Comparison of ENCODE assay signal across 1 cellular context in the genomic region with DNA sequence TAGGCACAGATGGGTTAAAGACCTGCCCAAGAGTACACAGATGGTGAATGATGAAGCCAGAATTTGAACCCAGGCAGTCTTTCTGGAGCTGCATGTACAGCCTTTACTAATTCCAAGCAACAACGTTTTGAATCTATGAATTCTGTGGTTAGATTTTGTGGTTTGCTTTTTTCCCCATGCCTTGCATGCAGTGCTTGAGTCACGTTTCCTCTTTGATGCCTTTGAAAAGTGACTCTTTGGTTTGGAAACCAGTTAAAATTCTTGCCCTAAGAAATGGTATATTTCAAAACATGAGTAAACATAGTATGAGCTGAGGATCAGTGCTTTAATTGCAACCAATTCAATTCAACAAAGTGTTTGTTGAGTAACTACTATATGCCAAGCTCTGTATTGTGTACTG.
TF ChIP-seq lines count a peak whose summit lies in the region.

No MANE protein-coding gene starts in this region.

TF ChIP-seq in H1, 55 proteins besides CTCF, POLR2A, EP300 and RAD21 (continued from another document):
- TF ChIP-seq, protein P1, sequence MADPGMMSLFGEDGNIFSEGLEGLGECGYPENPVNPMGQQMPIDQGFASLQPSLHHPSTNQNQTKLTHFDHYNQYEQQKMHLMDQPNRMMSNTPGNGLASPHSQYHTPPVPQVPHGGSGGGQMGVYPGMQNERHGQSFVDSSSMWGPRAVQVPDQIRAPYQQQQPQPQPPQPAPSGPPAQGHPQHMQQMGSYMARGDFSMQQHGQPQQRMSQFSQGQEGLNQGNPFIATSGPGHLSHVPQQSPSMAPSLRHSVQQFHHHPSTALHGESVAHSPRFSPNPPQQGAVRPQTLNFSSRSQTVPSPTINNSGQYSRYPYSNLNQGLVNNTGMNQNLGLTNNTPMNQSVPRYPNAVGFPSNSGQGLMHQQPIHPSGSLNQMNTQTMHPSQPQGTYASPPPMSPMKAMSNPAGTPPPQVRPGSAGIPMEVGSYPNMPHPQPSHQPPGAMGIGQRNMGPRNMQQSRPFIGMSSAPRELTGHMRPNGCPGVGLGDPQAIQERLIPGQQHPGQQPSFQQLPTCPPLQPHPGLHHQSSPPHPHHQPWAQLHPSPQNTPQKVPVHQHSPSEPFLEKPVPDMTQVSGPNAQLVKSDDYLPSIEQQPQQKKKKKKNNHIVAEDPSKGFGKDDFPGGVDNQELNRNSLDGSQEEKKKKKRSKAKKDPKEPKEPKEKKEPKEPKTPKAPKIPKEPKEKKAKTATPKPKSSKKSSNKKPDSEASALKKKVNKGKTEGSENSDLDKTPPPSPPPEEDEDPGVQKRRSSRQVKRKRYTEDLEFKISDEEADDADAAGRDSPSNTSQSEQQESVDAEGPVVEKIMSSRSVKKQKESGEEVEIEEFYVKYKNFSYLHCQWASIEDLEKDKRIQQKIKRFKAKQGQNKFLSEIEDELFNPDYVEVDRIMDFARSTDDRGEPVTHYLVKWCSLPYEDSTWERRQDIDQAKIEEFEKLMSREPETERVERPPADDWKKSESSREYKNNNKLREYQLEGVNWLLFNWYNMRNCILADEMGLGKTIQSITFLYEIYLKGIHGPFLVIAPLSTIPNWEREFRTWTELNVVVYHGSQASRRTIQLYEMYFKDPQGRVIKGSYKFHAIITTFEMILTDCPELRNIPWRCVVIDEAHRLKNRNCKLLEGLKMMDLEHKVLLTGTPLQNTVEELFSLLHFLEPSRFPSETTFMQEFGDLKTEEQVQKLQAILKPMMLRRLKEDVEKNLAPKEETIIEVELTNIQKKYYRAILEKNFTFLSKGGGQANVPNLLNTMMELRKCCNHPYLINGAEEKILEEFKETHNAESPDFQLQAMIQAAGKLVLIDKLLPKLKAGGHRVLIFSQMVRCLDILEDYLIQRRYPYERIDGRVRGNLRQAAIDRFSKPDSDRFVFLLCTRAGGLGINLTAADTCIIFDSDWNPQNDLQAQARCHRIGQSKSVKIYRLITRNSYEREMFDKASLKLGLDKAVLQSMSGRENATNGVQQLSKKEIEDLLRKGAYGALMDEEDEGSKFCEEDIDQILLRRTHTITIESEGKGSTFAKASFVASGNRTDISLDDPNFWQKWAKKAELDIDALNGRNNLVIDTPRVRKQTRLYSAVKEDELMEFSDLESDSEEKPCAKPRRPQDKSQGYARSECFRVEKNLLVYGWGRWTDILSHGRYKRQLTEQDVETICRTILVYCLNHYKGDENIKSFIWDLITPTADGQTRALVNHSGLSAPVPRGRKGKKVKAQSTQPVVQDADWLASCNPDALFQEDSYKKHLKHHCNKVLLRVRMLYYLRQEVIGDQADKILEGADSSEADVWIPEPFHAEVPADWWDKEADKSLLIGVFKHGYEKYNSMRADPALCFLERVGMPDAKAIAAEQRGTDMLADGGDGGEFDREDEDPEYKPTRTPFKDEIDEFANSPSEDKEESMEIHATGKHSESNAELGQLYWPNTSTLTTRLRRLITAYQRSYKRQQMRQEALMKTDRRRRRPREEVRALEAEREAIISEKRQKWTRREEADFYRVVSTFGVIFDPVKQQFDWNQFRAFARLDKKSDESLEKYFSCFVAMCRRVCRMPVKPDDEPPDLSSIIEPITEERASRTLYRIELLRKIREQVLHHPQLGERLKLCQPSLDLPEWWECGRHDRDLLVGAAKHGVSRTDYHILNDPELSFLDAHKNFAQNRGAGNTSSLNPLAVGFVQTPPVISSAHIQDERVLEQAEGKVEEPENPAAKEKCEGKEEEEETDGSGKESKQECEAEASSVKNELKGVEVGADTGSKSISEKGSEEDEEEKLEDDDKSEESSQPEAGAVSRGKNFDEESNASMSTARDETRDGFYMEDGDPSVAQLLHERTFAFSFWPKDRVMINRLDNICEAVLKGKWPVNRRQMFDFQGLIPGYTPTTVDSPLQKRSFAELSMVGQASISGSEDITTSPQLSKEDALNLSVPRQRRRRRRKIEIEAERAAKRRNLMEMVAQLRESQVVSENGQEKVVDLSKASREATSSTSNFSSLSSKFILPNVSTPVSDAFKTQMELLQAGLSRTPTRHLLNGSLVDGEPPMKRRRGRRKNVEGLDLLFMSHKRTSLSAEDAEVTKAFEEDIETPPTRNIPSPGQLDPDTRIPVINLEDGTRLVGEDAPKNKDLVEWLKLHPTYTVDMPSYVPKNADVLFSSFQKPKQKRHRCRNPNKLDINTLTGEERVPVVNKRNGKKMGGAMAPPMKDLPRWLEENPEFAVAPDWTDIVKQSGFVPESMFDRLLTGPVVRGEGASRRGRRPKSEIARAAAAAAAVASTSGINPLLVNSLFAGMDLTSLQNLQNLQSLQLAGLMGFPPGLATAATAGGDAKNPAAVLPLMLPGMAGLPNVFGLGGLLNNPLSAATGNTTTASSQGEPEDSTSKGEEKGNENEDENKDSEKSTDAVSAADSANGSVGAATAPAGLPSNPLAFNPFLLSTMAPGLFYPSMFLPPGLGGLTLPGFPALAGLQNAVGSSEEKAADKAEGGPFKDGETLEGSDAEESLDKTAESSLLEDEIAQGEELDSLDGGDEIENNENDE (IDR thresholded peaks at IDR 0.05; ENCODE audit: insufficient replicate concordance, low read length), result no peak
- TF ChIP-seq SP1 (IDR thresholded peaks at IDR 0.05; ENCODE audit: low read depth, low read length) (no peak), KDM1A (IDR thresholded peaks at IDR 0.05; ENCODE audit: borderline replicate concordance, low read length) (no peak), SIRT6 (IDR thresholded peaks at IDR 0.05; ENCODE audit: low read length) (no peak), CHD1 (IDR thresholded peaks at IDR 0.05; ENCODE audit: low read depth, low read length) (no peak), POLR2AphosphoS5 (IDR thresholded peaks at IDR 0.05; ENCODE audit: low read depth, low read length) (no peak), CBX8 (IDR thresholded peaks at IDR 0.05; ENCODE audit: borderline replicate concordance, low read depth, low read length) (no peak), KDM5A (IDR thresholded peaks at IDR 0.05; ENCODE audit: low read length) (no peak)
